Comparison of ENCODE assay signal across 10 cellular contexts in the genomic region with DNA sequence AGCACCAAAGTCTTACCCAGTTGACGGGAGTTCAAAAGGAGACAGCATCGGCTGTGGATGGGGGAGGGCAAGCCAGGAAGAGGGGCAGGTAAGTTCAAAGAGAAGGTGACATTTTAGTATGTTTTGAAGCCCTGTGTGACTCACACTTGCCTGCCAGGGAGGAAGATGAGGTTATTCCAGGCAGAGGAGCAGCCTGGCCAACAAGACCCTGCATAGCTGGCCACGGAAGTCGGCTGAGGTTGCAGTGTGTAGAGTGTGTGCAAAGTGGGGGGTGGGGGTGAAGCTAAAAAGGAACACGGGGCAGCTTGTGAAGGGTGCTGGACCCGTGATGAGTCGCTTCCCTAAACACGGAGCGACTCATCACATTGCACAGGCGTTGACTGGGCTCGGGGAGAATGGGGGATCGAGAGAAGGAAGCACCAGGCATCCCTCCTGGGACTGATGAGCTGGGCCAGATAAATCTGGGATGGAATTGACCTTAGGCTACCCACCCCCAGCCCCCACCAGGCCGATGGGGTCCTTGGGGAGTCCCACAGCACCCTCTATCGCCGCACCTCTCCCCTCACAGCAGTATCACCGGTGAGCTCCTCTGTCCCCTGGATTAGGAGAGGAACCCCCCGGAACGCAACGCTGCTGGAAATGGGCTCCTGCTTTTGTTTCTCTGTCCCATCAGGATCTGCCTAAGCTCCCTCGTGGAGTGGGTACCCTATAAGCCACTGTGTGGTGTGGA.
DNase-seq lines count a peak whose midpoint lies in the region; ATAC-seq and TF ChIP-seq lines count a peak whose summit lies in the region.
"Had no signal": no experiment of that assay in that cellular context is flagged by ENCODE, and none has a peak within 500 bp of the region (broad histone marks: within the 10 kb centered on the region; RNA-seq: fewer than 3 reads in every experiment).

No MANE protein-coding gene starts in this region.

- H3K4me1 Mint-ChIP-seq in CD4-positive, CD25-positive, alpha-beta regulatory T cell: peaks cover 19 to 76% (median 52%) of the 10 kb centered on the region in 4 donors
- H3K4me1 Mint-ChIP-seq in activated naive CD4-positive, alpha-beta T cell treated with anti-CD3 and anti-CD28 coated beads, Interleukin-2, amount 50 U/mL, for 24 hours: peaks cover 100% of the 10 kb centered on the region

- H3K9me3 Mint-ChIP-seq in CD4-positive, CD25-positive, alpha-beta regulatory T cell: no peaks in the 10 kb centered on the region
- H3K9me3 Mint-ChIP-seq in activated naive CD4-positive, alpha-beta T cell treated with anti-CD3 and anti-CD28 coated beads, Interleukin-2, amount 50 U/mL, for 24 hours: no peaks in the 10 kb centered on the region

- peak overlapping the region; percentile 79 for H3K4me3 ChIP-seq in CD4-positive, CD25-positive, alpha-beta regulatory T cell (ENCODE audit: low read depth, low read length)
- no peak overlapping the region for H3K4me3 ChIP-seq in osteoblast (ENCODE audit: insufficient read depth, low read length)

- peak; percentile 84 to 86 for ATAC-seq in CD4-positive, CD25-positive, alpha-beta regulatory T cell (ENCODE audit: low read depth in 2 of 2)
- no peak for ATAC-seq in HG03045 (IDR thresholded peaks at IDR 0.05; ENCODE audit: unreplicated experiment)

- H3K9me3 ChIP-seq in CD4-positive, CD25-positive, alpha-beta regulatory T cell (ENCODE audit: control insufficient read depth in 2 of 2, low read length in 2 of 2): no peaks in the 10 kb centered on the region
- H3K9me3 ChIP-seq in osteoblast (ENCODE audit: low read depth, low read length): no peaks in the 10 kb centered on the region

- no peaks in the 10 kb centered on the region for H3K36me3 Mint-ChIP-seq in CD4-positive, CD25-positive, alpha-beta regulatory T cell
- no peaks in the 10 kb centered on the region for H3K36me3 Mint-ChIP-seq in activated naive CD4-positive, alpha-beta T cell treated with anti-CD3 and anti-CD28 coated beads, Interleukin-2, amount 50 U/mL, for 24 hours

- peak overlapping the region; percentile 89 to 98 (median 94) for H3K27ac Mint-ChIP-seq in CD4-positive, CD25-positive, alpha-beta regulatory T cell
- H3K27ac Mint-ChIP-seq in activated naive CD4-positive, alpha-beta T cell treated with anti-CD3 and anti-CD28 coated beads, Interleukin-2, amount 50 U/mL, for 24 hours: peak overlapping the region; percentile 98
- H3K27ac Mint-ChIP-seq: progenitor cell of endocrine pancreas had no signal

- H3K4me1 ChIP-seq in CD4-positive, CD25-positive, alpha-beta regulatory T cell (ENCODE audit: control insufficient read depth, insufficient read depth, low read length, poor library complexity, severe bottlenecking): peaks cover 65% of the 10 kb centered on the region
- H3K4me1 ChIP-seq in osteoblast (ENCODE audit: insufficient read depth, low read length): no peaks in the 10 kb centered on the region

- no peak overlapping the region for H3K4me2 ChIP-seq in osteoblast (ENCODE audit: insufficient read depth, low read length)

- peak; percentile 54 to 88 (median 54) for DNase-seq in CD4-positive, CD25-positive, alpha-beta regulatory T cell
- DNase-seq in T-helper 22 cell (ENCODE audit: low read depth) (peak; percentile 71), osteoblast (ENCODE audit: insufficient read length, low spot score, missing footprints) (no peak), NCI-H1436 treated with DMSO at 0.1 percent for 48 hours (lab: John Stamatoyannopoulos, UW) (no peak), SK-N-DZ (ENCODE audit: low spot score) (no peak)
- peak; percentile 58 to 63 for DNase-seq in stimulated activated CD4-positive, alpha-beta T cell treated with anti-CD3 and anti-CD28 coated beads, Interleukin-15, amount 100 ng/mL, for 48 hours (ENCODE audit: low read depth in 2 of 2)

- H3K79me2 ChIP-seq in osteoblast (ENCODE audit: insufficient read depth, low read length): no peaks in the 10 kb centered on the region

- TF ChIP-seq CTCF in osteoblast (IDR thresholded peaks at IDR 0.05; ENCODE audit: extremely low read depth, low read depth, low read length): no peak

- no peaks in the 10 kb centered on the region for H3K27me3 ChIP-seq in CD4-positive, CD25-positive, alpha-beta regulatory T cell (ENCODE audit: control insufficient read depth, insufficient read depth, low read length)
- H3K27me3 ChIP-seq in osteoblast (ENCODE audit: insufficient read depth, low read length): no peaks in the 10 kb centered on the region

- H3K27ac ChIP-seq in CD4-positive, CD25-positive, alpha-beta regulatory T cell (ENCODE audit: insufficient read depth, low read length, poor library complexity, severe bottlenecking): peak overlapping the region; percentile 67
- no peak overlapping the region for H3K27ac ChIP-seq in osteoblast (ENCODE audit: low read depth, low read length)
- H3K27ac ChIP-seq: VCaP had no signal

- no peak overlapping the region for H2AFZ ChIP-seq in osteoblast (ENCODE audit: low read length)

- no peaks in the 10 kb centered on the region for H3K36me3 ChIP-seq in CD4-positive, CD25-positive, alpha-beta regulatory T cell (ENCODE audit: control insufficient read depth, insufficient read depth, low read length)
- no peaks in the 10 kb centered on the region for H3K36me3 ChIP-seq in osteoblast (ENCODE audit: insufficient read depth, low read length)

- H3K27me3 Mint-ChIP-seq in CD4-positive, CD25-positive, alpha-beta regulatory T cell: no peaks in the 10 kb centered on the region
- no peaks in the 10 kb centered on the region for H3K27me3 Mint-ChIP-seq in activated naive CD4-positive, alpha-beta T cell treated with anti-CD3 and anti-CD28 coated beads, Interleukin-2, amount 50 U/mL, for 24 hours

- no peaks in the 10 kb centered on the region for H4K20me1 ChIP-seq in osteoblast (ENCODE audit: insufficient read depth, low read length)

- H3K4me3 Mint-ChIP-seq in CD4-positive, CD25-positive, alpha-beta regulatory T cell: peak overlapping the region; percentile 8 to 84 (median 48)
- H3K4me3 Mint-ChIP-seq in activated naive CD4-positive, alpha-beta T cell treated with anti-CD3 and anti-CD28 coated beads, Interleukin-2, amount 50 U/mL, for 24 hours: peak overlapping the region; percentile 67

Comparison
In these comparisons a context has a peak if more than half of its experiments do, and no peak if none do; other contexts are left out.
1. DNase-seq: peak in CD4-positive, CD25-positive, alpha-beta regulatory T cell (3 of 3), T-helper 22 cell (single experiment) and stimulated activated CD4-positive, alpha-beta T cell treated with anti-CD3 and anti-CD28 coated beads, Interleukin-15, amount 100 ng/mL, for 48 hours (2 of 2); none in osteoblast (single experiment), NCI-H1436 treated with DMSO at 0.1 percent for 48 hours (single experiment) and SK-N-DZ (single experiment).